In genomic region chr7:104986623-104987259, GRCh38 we compare ENCODE assay signal across 15 cellular contexts. TPM values are rescaled to one million over a fixed set of nuclear protein-coding genes. Genes with fewer than 3 reads are reported as not detected.
A peak's percentile ranks its signal among the peaks of the same experiment; 100 is the strongest.
DNase-seq lines count a peak whose midpoint lies in the region; ATAC-seq, FAIRE-seq and TF ChIP-seq lines count a peak whose summit lies in the region.
"Had no signal": no experiment of that assay in that cellular context is flagged by ENCODE, and none has a peak within 500 bp of the region (broad histone marks: within the 10 kb centered on the region; RNA-seq: fewer than 3 reads in every experiment).

No MANE protein-coding gene starts in this region.

- no peak for TF ChIP-seq EP300 in stomach (IDR thresholded peaks at IDR 0.05)

- H3K27ac Mint-ChIP-seq in activated CD4-positive, alpha-beta T cell treated with anti-CD3 and anti-CD28 coated beads, Interleukin-2, amount 10 ng/mL, durations not matched to agents 24 days and 14 days = peak overlapping the region; percentile 22

- H3K27ac ChIP-seq in RWPE2 (ENCODE audit: poor library complexity, severe bottlenecking) (peak overlapping the region; percentile 85), esophagus squamous epithelium (peak overlapping the region in 3 of 4 donors; percentile 30 to 99 (median 99)), stomach (peak overlapping the region in 4 of 5 donors; percentile 9 to 99 (median 66))
- H3K27ac ChIP-seq: gastrocnemius medialis, pancreas had no signal

- H3K27me3 Mint-ChIP-seq in activated CD4-positive, alpha-beta T cell treated with anti-CD3 and anti-CD28 coated beads, Interleukin-2, amount 10 ng/mL, durations not matched to agents 24 days and 14 days = no peaks in the 10 kb centered on the region

- WGBS in esophagus squamous epithelium, 2 donors = 42 to 69% methylated on average over 6 of the region's 6 CpGs
- 49 to 58% (median 56%) methylated on average over 6 of the region's 6 CpGs for WGBS in stomach, 5 donors

- TF ChIP-seq POLR2A in esophagus squamous epithelium (IDR thresholded peaks at IDR 0.05) (no peak), stomach (IDR thresholded peaks at IDR 0.05) (no peak), GM12892 (IDR thresholded peaks at IDR 0.05; ENCODE audit: low read depth, low read length) (no peak)

- TF ChIP-seq CTCF in RWPE2 (IDR thresholded peaks at IDR 0.05; ENCODE audit: poor library complexity, severe bottlenecking) (no peak), esophagus squamous epithelium (IDR thresholded peaks at IDR 0.05) (no peak), stomach (IDR thresholded peaks at IDR 0.05) (no peak)

- H3K4me3 ChIP-seq in RWPE2 (ENCODE audit: severe bottlenecking) (no peak overlapping the region), esophagus squamous epithelium (no peak overlapping the region), stomach (no peak overlapping the region)
- H3K4me3 ChIP-seq: pancreas had no signal

- H3K4me1 Mint-ChIP-seq in activated CD4-positive, alpha-beta T cell treated with anti-CD3 and anti-CD28 coated beads, Interleukin-2, amount 10 ng/mL, durations not matched to agents 24 days and 14 days = peaks cover 36% of the 10 kb centered on the region

- no peak for ATAC-seq in RWPE2 (ENCODE audit: low read depth)
- ATAC-seq in HG02840 (IDR thresholded peaks at IDR 0.05; ENCODE audit: low FRiP score, unreplicated experiment) = no peak
- ATAC-seq: gastrocnemius medialis, pancreas had no signal

- H3K9me3 ChIP-seq in RWPE2 (ENCODE audit: severe bottlenecking) (no peaks in the 10 kb centered on the region), esophagus squamous epithelium (no peaks in the 10 kb centered on the region), stomach (no peaks in the 10 kb centered on the region)
- H3K9me3 ChIP-seq: gastrocnemius medialis, pancreas, SK-N-SH had no signal

- DNase-seq in activated CD4-positive, alpha-beta T cell treated with anti-CD3 and anti-CD28 coated beads, Interleukin-2, amount 10 ng/mL, durations not matched to agents 24 days and 14 days = no peak
- no peak for DNase-seq in activated CD4-positive, alpha-beta T cell treated with anti-CD3 and anti-CD28 coated beads for 48 hours
- DNase-seq in RWPE2 (ENCODE audit: low spot score) = no peak
- DNase-seq in esophagus squamous epithelium (lab: John Stamatoyannopoulos, UW) = no peak
- no peak for DNase-seq in stomach
- DNase-seq in GM12892 (ENCODE audit: insufficient read length) = no peak
- no peak for DNase-seq in A172 (ENCODE audit: low spot score)
- DNase-seq: activated CD4-positive, alpha-beta T cell treated with anti-CD3 and anti-CD28 coated beads for 1 hour; gastrocnemius medialis; GF-D8; NCI-H82; pancreas; SK-N-SH had no signal

- intact Hi-C loops in activated CD4-positive, alpha-beta T cell treated with anti-CD3 and anti-CD28 coated beads, Interleukin-2, amount 10 ng/mL, durations not matched to agents 24 days and 14 days (cut with micrococcal nuclease) = no loop called here
- intact Hi-C loops in esophagus squamous epithelium (cut with DNase I) (loop anchor here (10.0 kb wide), 1 partner anchor 538 kb away; the partner anchor contains the start of gene PUS7), stomach (cut with DNase I; ENCODE audit: low total_unique reads) (no loop called here)

- H3K36me3 ChIP-seq in RWPE2 (ENCODE audit: low read depth) (peaks cover 1% of the 10 kb centered on the region), esophagus squamous epithelium (peaks cover 0 to 7% (median 5%) of the 10 kb centered on the region in 3 donors), stomach (peaks cover 8 to 15% (median 13%) of the 10 kb centered on the region in 4 donors)
- H3K36me3 ChIP-seq: gastrocnemius medialis had no signal

- H3K9me3 Mint-ChIP-seq in activated CD4-positive, alpha-beta T cell treated with anti-CD3 and anti-CD28 coated beads, Interleukin-2, amount 10 ng/mL, durations not matched to agents 24 days and 14 days = no peaks in the 10 kb centered on the region

- peaks cover 25% of the 10 kb centered on the region for H3K36me3 Mint-ChIP-seq in activated CD4-positive, alpha-beta T cell treated with anti-CD3 and anti-CD28 coated beads, Interleukin-2, amount 10 ng/mL, durations not matched to agents 24 days and 14 days (ENCODE audit: low read depth)

- no peak for FAIRE-seq in GM12892 (lab: Jason Lieb, UNC)
- FAIRE-seq: HTR-8/SVneo, pancreas had no signal

- no peak overlapping the region for H3K4me3 Mint-ChIP-seq in activated CD4-positive, alpha-beta T cell treated with anti-CD3 and anti-CD28 coated beads, Interleukin-2, amount 10 ng/mL, durations not matched to agents 24 days and 14 days

- H3K4me1 ChIP-seq in RWPE2 (ENCODE audit: insufficient read depth, poor library complexity, severe bottlenecking) (peaks cover 25% of the 10 kb centered on the region), esophagus squamous epithelium (peaks cover 6 to 33% (median 23%) of the 10 kb centered on the region in 3 donors), stomach (peaks cover 16 to 72% (median 34%) of the 10 kb centered on the region in 4 donors)

- H3K27me3 ChIP-seq in RWPE2 (ENCODE audit: insufficient read depth, poor library complexity, severe bottlenecking) (no peaks in the 10 kb centered on the region), esophagus squamous epithelium (no peaks in the 10 kb centered on the region), stomach (no peaks in the 10 kb centered on the region)
- H3K27me3 ChIP-seq: gastrocnemius medialis, pancreas had no signal

RNA-seq across cellular contexts. Expression of gene KMT2E, which starts 27.3 kb away (rescaled TPM):
- 104 and 106 TPM in 2 replicates for total RNA-seq in activated CD4-positive, alpha-beta T cell treated with anti-CD3 and anti-CD28 coated beads, Interleukin-2, amount 10 ng/mL, durations not matched to agents 24 days and 14 days
- total RNA-seq in esophagus squamous epithelium = 10 to 100 TPM; 37.2 to 80.5 (median 54.4) TPM
- total RNA-seq in stomach = 100 to 1,000 TPM in 2 of 5 donors, 10 to 100 TPM in 3; 64.8 to 330 (median 93.9) TPM
- 10 to 100 TPM in 2 of 3 donors, 1 to 10 TPM in 1; 9.4 to 12.5 (median 11.9) TPM for polyA plus RNA-seq in stomach
- polyA plus RNA-seq in GM12892 (2012; ENCODE audit: missing spikeins) = 41.5 TPM
- total RNA-seq in A172 (2014; rRNA removed; shearing (Covaris generic)) = 27.6 and 40.3 TPM in 2 replicates
